Comparison of ENCODE assay signal across 8 cellular contexts in the genomic region with DNA sequence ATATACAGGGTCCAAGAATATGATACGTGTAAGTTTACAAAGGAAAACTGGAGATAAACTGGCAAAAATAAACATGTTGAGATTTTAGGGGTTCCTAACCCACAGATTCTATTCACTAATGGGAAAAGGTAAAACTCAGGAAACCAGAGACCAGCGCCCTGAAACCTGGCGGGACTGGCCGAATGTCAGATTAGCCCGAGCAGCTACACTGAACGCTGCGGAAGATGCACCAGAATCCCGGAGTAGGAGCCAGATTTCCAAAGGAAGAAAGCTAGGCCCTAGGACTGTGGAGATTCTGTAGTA. TPM values are rescaled to one million over a fixed set of nuclear protein-coding genes. Genes with fewer than 3 reads are reported as not detected.
DNase-seq lines count a peak whose midpoint lies in the region; ATAC-seq, FAIRE-seq and TF ChIP-seq lines count a peak whose summit lies in the region.

No MANE protein-coding gene starts in this region.

- H3K9me3 Mint-ChIP-seq in activated CD4-positive, alpha-beta T cell treated with anti-CD3 and anti-CD28 coated beads, Interleukin-2, amount 10 ng/mL, durations not matched to agents 7 days and 5 days: no peaks in the 10 kb centered on the region

- in situ Hi-C loops in GM12878 (cut with MboI) (no loop called here), transverse colon (cut with MboI; ENCODE audit: low pct_ligation_motif_present in 1 of 4, low pct_unique_long_range_greater_than_20kb in 1 of 4, low sequenced_read_pairs in 3 of 4) (no loop called here)

- H3K4me1 ChIP-seq in GM12878 (ENCODE audit: control insufficient read depth, insufficient read depth, low read length) (peaks cover 28% of the 10 kb centered on the region), liver (ENCODE audit: control insufficient read depth in 4 of 4, insufficient read depth in 4 of 4, low read length in 3 of 4) (peaks cover 4 to 23% (median 16%) of the 10 kb centered on the region in 4 donors), transverse colon (peaks cover 9 to 33% (median 23%) of the 10 kb centered on the region in 4 donors)

- POLR2A ChIA-PET in activated CD4-positive, alpha-beta T cell treated with anti-CD3 and anti-CD28 coated beads, Interleukin-2, amount 10 ng/mL, durations not matched to agents 7 days and 5 days (lab: Charles Lee): no interaction called here
- POLR2A ChIA-PET in GM12878 (lab: Charles Lee): interaction anchor here (0.6 to 1.7 kb wide), 3 partner anchors 13 to 322 kb away, joined by 3 to 4 read pairs (median 4); no protein-coding TSS in a partner anchor

- no peak for TF ChIP-seq EP300 in GM12878 (IDR thresholded peaks at IDR 0.05; ENCODE audit: borderline replicate concordance in 1 of 2, control insufficient read depth in 1 of 2, low read depth in 2 of 2, low read length in 2 of 2)
- no peak for TF ChIP-seq EP300 in transverse colon (IDR thresholded peaks at IDR 0.05; ENCODE audit: low read depth)

- FAIRE-seq in GM12878 (lab: Jason Lieb, UNC): no peak

- no peaks in the 10 kb centered on the region for H3K36me3 ChIP-seq in GM12878 (ENCODE audit: control insufficient read depth in 2 of 2, insufficient read depth in 2 of 2, low read length in 1 of 2)
- H3K36me3 ChIP-seq in liver (ENCODE audit: control insufficient read depth in 4 of 4, insufficient read depth in 3 of 4, low read depth in 1 of 4, low read length in 3 of 4): no peaks in the 10 kb centered on the region
- H3K36me3 ChIP-seq in transverse colon: no peaks in the 10 kb centered on the region

- no peaks in the 10 kb centered on the region for H3K27me3 Mint-ChIP-seq in activated CD4-positive, alpha-beta T cell treated with anti-CD3 and anti-CD28 coated beads, Interleukin-2, amount 10 ng/mL, durations not matched to agents 7 days and 5 days

- SMC1A ChIA-PET in GM12878 (lab: Charles Lee; ENCODE audit: uncharacterized antibody, unreplicated experiment): interaction anchor here (0.6 to 1.5 kb wide), 5 partner anchors 9 to 462 kb away, joined by 3 to 4 read pairs (median 3); no protein-coding TSS in a partner anchor

- no peak for TF ChIP-seq RAD21 in GM12878 (IDR thresholded peaks at IDR 0.05; ENCODE audit: insufficient read depth, low read depth, low read length)
- no peak for TF ChIP-seq RAD21 in liver (IDR thresholded peaks at IDR 0.05)

- H3K4me3 ChIP-seq in GM12878 (peak overlapping the region; percentile 86), liver (ENCODE audit: low read depth in 1 of 3, low read length in 3 of 3) (peak overlapping the region; percentile 81 to 100 (median 88)), transverse colon (peak overlapping the region; percentile 61 to 89 (median 74))

- peaks cover 2% of the 10 kb centered on the region for H3K36me3 Mint-ChIP-seq in activated CD4-positive, alpha-beta T cell treated with anti-CD3 and anti-CD28 coated beads, Interleukin-2, amount 10 ng/mL, durations not matched to agents 7 days and 5 days (ENCODE audit: low read depth)

- BruUV-seq in GM12878 (replicated peaks; lab: Mats Ljungman, UMichigan): TSS peak; percentile 97

- peak overlapping the region; percentile 71 for H3K27ac ChIP-seq in GM12878 (ENCODE audit: control insufficient read depth, insufficient read depth)
- peak overlapping the region; percentile 64 to 91 for H3K27ac ChIP-seq in liver (ENCODE audit: low read depth in 1 of 2, low read length in 2 of 2)
- peak overlapping the region; percentile 90 to 98 (median 94) for H3K27ac ChIP-seq in transverse colon

- WGBS in GM12878 (ENCODE audit: insufficient coverage, insufficient replicate concordance, low lambda C conversion rate, missing lambda C conversion rate): 0% methylated on average over 8 of the region's 8 CpGs
- 1% methylated on average over 8 of the region's 8 CpGs for WGBS in liver
- WGBS in transverse colon (ENCODE audit: low coverage in 1 of 2), 2 donors: 0% methylated on average over 5 to 8 of the region's 8 CpGs

- H3K4me1 Mint-ChIP-seq in activated CD4-positive, alpha-beta T cell treated with anti-CD3 and anti-CD28 coated beads, Interleukin-2, amount 10 ng/mL, durations not matched to agents 7 days and 5 days: peaks cover 12% of the 10 kb centered on the region

- TF ChIP-seq POLR2A in GM12878 (IDR thresholded peaks at IDR 0.05; ENCODE audit: low read depth, low read length): no peak
- TF ChIP-seq POLR2A in transverse colon (IDR thresholded peaks at IDR 0.05): no peak

- peak overlapping the region; percentile 66 for H3K4me2 ChIP-seq in GM12878 (ENCODE audit: control insufficient read depth, insufficient read depth)

- DNase-seq in activated CD4-positive, alpha-beta T cell treated with anti-CD3 and anti-CD28 coated beads, Interleukin-2, amount 10 ng/mL, durations not matched to agents 7 days and 5 days: no peak
- no peak for DNase-seq in activated CD4-positive, alpha-beta T cell treated with anti-CD3 and anti-CD28 coated beads, Interleukin-2, amount 50 U/mL, for 4 hours
- DNase-seq in GM12878 (ENCODE audit: low read depth, low spot score) (no peak), transverse colon (no peak), H4 (ENCODE audit: low spot score) (no peak), SHP77 (lab: John Stamatoyannopoulos, UW) (no peak)

- intact Hi-C loops in GM12878 (cut with micrococcal nuclease; ENCODE audit: unreplicated experiment) (loop anchor here (10.0 kb wide), 1 partner anchor 324 kb away; a partner anchor contains a TSS), transverse colon (cut with DNase I; ENCODE audit: low total_unique reads) (no loop called here)

- CTCF ChIA-PET in activated CD4-positive, alpha-beta T cell treated with anti-CD3 and anti-CD28 coated beads, Interleukin-2, amount 10 ng/mL, durations not matched to agents 7 days and 5 days (lab: Charles Lee): interaction anchor here (1.5 to 1.7 kb wide), 2 partner anchors 9 to 323 kb away, joined by 5 to 6 read pairs; a partner anchor contains a TSS
- CTCF ChIA-PET in GM12878 (lab: Yijun Ruan, JAX): interaction anchor here (0.9 to 1.3 kb wide), 4 partner anchors 29 to 462 kb away, joined by 3 read pairs; a partner anchor contains a TSS

- H3K9me3 ChIP-seq in GM12878 (replicated peaks; ENCODE audit: control insufficient read depth, insufficient read depth, low read length): no peaks in the 10 kb centered on the region
- H3K9me3 ChIP-seq in liver (ENCODE audit: control insufficient read depth in 4 of 4, low read length in 3 of 4): no peaks in the 10 kb centered on the region
- H3K9me3 ChIP-seq in transverse colon: no peaks in the 10 kb centered on the region

- TF ChIP-seq CTCF in GM12878 (IDR thresholded peaks at IDR 0.05 in 2 of 3, conservative IDR thresholded peaks at IDR 0.05 in 1 of 3; ENCODE audit: control insufficient read depth in 2 of 3, extremely low read depth in 1 of 3, insufficient read depth in 1 of 3, low read depth in 3 of 3, low read length in 3 of 3) (no peak), liver (IDR thresholded peaks at IDR 0.05; ENCODE audit: low read depth, low read length, missing input control) (no peak), transverse colon (IDR thresholded peaks at IDR 0.05) (no peak)

- peaks cover 44% of the 10 kb centered on the region for H3K79me2 ChIP-seq in GM12878 (ENCODE audit: control insufficient read depth, insufficient read depth, low read length)

- H3K4me3 Mint-ChIP-seq in activated CD4-positive, alpha-beta T cell treated with anti-CD3 and anti-CD28 coated beads, Interleukin-2, amount 10 ng/mL, durations not matched to agents 7 days and 5 days: peak overlapping the region; percentile 99

- RAD21 ChIA-PET in GM12878 (lab: Charles Lee; ENCODE audit: unreplicated experiment): interaction anchor here (0.8 to 1.5 kb wide), 4 partner anchors 28 to 916 kb away, joined by 3 read pairs; no protein-coding TSS in a partner anchor

- ATAC-seq in HG03342 (IDR thresholded peaks at IDR 0.05; ENCODE audit: unreplicated experiment): peak; percentile 22
- peak; percentile 35 for ATAC-seq in GM12878

- peak overlapping the region; percentile 100 for H3K27ac Mint-ChIP-seq in activated CD4-positive, alpha-beta T cell treated with anti-CD3 and anti-CD28 coated beads, Interleukin-2, amount 10 ng/mL, durations not matched to agents 7 days and 5 days

- peak overlapping the region; percentile 99 for H2AFZ ChIP-seq in GM12878 (ENCODE audit: control insufficient read depth, low read depth, low read length)

- H4K20me1 ChIP-seq in GM12878 (ENCODE audit: control insufficient read depth, insufficient read depth): no peaks in the 10 kb centered on the region

- H3K9ac ChIP-seq in GM12878 (ENCODE audit: control insufficient read depth, insufficient read depth, low read length): peak overlapping the region; percentile 92
- H3K9ac ChIP-seq in liver (ENCODE audit: low read depth in 1 of 2, low read length in 2 of 2): peak overlapping the region; percentile 89 to 91

- H3K27me3 ChIP-seq in GM12878 (replicated peaks in 1 of 2; ENCODE audit: control insufficient read depth in 2 of 2, insufficient read depth in 2 of 2, low read length in 1 of 2) (no peaks in the 10 kb centered on the region), liver (ENCODE audit: control insufficient read depth in 4 of 4, insufficient read depth in 4 of 4, low read length in 3 of 4) (no peaks in the 10 kb centered on the region), transverse colon (no peaks in the 10 kb centered on the region)

TF ChIP-seq in liver, 16 proteins besides CTCF, POLR2A, EP300 and RAD21 (continues in another document):
- TF ChIP-seq HNF4G (IDR thresholded peaks at IDR 0.05): no peak

RNA-seq across cellular contexts. Expression of a gene that starts 0.7 kb away (rescaled TPM):
- 10 to 100 TPM; 47.8 to 49.7 TPM for total RNA-seq in activated CD4-positive, alpha-beta T cell treated with anti-CD3 and anti-CD28 coated beads, Interleukin-2, amount 10 ng/mL, durations not matched to agents 7 days and 5 days
- total RNA-seq in GM12878 (2013; cell fraction: nucleolus; rRNA removed): 174 and 201 TPM in 2 replicates
- 77.9 and 86.9 TPM in 2 replicates for total RNA-seq in GM12878 (2014; rRNA removed)
- total RNA-seq in GM12878 (2014; rRNA removed; fragmentation: Illumina TruSeq; extraction: Trizol): 72.9 and 75.9 TPM in 2 replicates
- 50.5 and 56.7 TPM in 2 replicates for total RNA-seq in GM12878 (2021)
- polyA plus RNA-seq in GM12878 (2011; ENCODE audit: low read depth): 17.2 TPM
- 98.5 and 148 TPM in 2 replicates for polyA plus RNA-seq in GM12878 (2011; rRNA removed)
- 31.9 and 39.6 TPM in 2 replicates for polyA plus RNA-seq in GM12878 (2011; cell fraction: cytosol; rRNA removed)
- 110 and 122 TPM in 2 replicates for polyA plus RNA-seq in GM12878 (2011; cell fraction: nucleus; rRNA removed)
- 25.3 and 32.0 TPM in 2 replicates for polyA plus RNA-seq in GM12878 (2012)
- 87.6 and 100 TPM in 2 replicates for polyA plus RNA-seq in GM12878 (2014; fragmentation: Illumina TruSeq; extraction: Trizol)
- 10 to 100 TPM; 53.1 to 55.2 TPM for polyA plus RNA-seq in GM12878 (2014; fragmentation: Nextera tagmentation; extraction: Ambion mirVana)
- polyA plus RNA-seq in GM12878 (2014; rRNA removed): 45.3 and 59.1 TPM in 2 replicates
- 10 to 100 TPM; 69.2 to 73.9 TPM for polyA plus RNA-seq in GM12878 (2016; fragmentation: Nextera tagmentation; extraction: Ambion mirVana)
- 89.7 and 98.2 TPM in 2 replicates for polyA minus RNA-seq in GM12878 (2011; rRNA and poly(A)+ RNA removed)
- 14.6 and 23.1 TPM in 2 replicates for polyA minus RNA-seq in GM12878 (2011; cell fraction: cytosol; rRNA and poly(A)+ RNA removed)
- 161 and 167 TPM in 2 replicates for polyA minus RNA-seq in GM12878 (2011; cell fraction: nucleus; rRNA and poly(A)+ RNA removed)
- total RNA-seq in liver: 10 to 100 TPM; 21.7 to 24.5 TPM
- polyA plus RNA-seq in liver: 1 to 10 TPM; 7.9 to 8.5 TPM
- total RNA-seq in transverse colon: 10 to 100 TPM; 11.1 to 38.1 (median 25.2) TPM
- total RNA-seq in H4 (2014; rRNA removed; shearing (Covaris generic)): 62.1 and 68.6 TPM in 2 replicates
